Comparison of ENCODE assay signal across 7 cellular contexts in the genomic region with DNA sequence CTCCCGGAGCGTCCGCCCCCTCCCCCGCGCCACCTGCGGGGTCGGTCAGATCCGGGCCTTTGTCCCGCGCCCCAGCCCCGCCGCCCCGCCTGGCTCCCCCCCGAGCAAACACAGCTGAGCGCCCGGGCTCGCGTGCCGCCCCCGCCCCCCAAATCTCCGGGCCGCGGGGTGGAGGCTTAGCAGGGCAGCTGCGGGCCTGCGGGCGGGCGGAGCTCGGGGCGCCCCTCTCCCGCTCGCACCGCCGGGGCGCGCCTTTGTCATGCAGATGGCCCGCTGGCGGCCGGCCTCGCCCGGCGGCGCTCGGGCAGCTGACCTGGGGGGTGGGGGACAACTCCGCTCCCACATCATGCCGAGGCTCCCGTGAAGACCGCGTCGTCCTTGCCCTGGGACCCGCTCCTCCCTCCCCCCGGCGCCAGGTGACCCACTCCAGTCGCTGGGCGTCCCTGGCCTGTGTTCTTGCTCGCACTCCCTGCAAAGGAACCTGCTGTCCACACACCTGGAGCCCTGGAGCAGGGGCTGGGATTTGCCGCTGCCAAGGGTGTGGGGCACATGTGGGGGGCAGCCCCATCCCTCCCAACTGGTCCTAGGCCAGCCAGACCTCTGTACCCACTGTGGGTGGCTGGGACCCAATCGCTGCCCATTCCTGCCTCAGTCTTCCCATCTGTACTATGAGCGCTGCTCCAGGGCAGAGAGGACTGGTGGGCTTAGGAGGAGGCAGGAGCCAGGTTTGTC. TPM values are rescaled to one million over a fixed set of nuclear protein-coding genes. Genes with fewer than 3 reads are reported as not detected.
A peak's percentile ranks its signal among the peaks of the same experiment; 100 is the strongest.
DNase-seq lines count a peak whose midpoint lies in the region; TF ChIP-seq lines count a peak whose summit lies in the region.

No MANE protein-coding gene starts in this region.

- H3K27ac ChIP-seq in cardiac muscle cell = no peak overlapping the region

- H3K4me3 ChIP-seq in cardiac muscle cell = peak overlapping the region; percentile 43

- TF ChIP-seq CTCF in cardiac muscle cell (IDR thresholded peaks at IDR 0.05; ENCODE audit: low read depth, low read length) = no peak

- H3K9me3 ChIP-seq in cardiac muscle cell (ENCODE audit: low read depth) = no peaks in the 10 kb centered on the region

- DNase-seq in EL (peak; percentile 17), NCI-H2171 (lab: John Stamatoyannopoulos, UW) (peak; percentile 23), cardiac muscle cell (ENCODE audit: low read depth in 1 of 2, low spot score in 1 of 2) (peak in 1 of 2 donors; percentile 59), retina (peak; percentile 67), KG1 (lab: John Stamatoyannopoulos, UW) (no peak)
- no peak for DNase-seq in effector CD4-positive, alpha-beta T cell
- DNase-seq in stimulated activated CD4-positive, alpha-beta T cell treated with anti-CD3 and anti-CD28 coated beads, Interleukin-4, amount 100 ng/mL, for 4 hours = no peak

- H3K27me3 ChIP-seq in cardiac muscle cell = peaks cover 59% of the 10 kb centered on the region

- no peaks in the 10 kb centered on the region for H3K36me3 ChIP-seq in cardiac muscle cell

- H3K4me1 ChIP-seq in cardiac muscle cell (ENCODE audit: low read depth) = peaks cover 3% of the 10 kb centered on the region

RNA-seq across cellular contexts. Expression of gene DNAJB8, which starts 33.6 kb away (rescaled TPM):
- not detected in 2 replicates for total RNA-seq in cardiac muscle cell
- polyA plus RNA-seq in cardiac muscle cell = not detected in 2 replicates

RNA-seq across cellular contexts. Expression of gene GATA2, which starts 59.9 kb away (rescaled TPM):
- 17.7 and 18.3 TPM in 2 replicates for total RNA-seq in cardiac muscle cell
- polyA plus RNA-seq in cardiac muscle cell = 15.2 and 22.7 TPM in 2 replicates

Comparison
In these comparisons a context has a peak if more than half of its experiments do, and no peak if none do; other contexts are left out.
1. DNase-seq: peak in EL (single experiment), NCI-H2171 (single experiment) and retina (single experiment); none in effector CD4-positive, alpha-beta T cell (single experiment), KG1 (single experiment) and stimulated activated CD4-positive, alpha-beta T cell treated with anti-CD3 and anti-CD28 coated beads, Interleukin-4, amount 100 ng/mL, for 4 hours (0 of 2).